2 cellular contexts compared by ENCODE assay signal in genomic region chr20:38137441-38138037, GRCh38.
TF ChIP-seq lines count a peak whose summit lies in the region.

No MANE protein-coding gene starts in this region.

TF ChIP-seq in SK-N-SH treated with all-trans-retinoic acid at 6 μM for 48 hours, 23 proteins besides CTCF, POLR2A, EP300 and RAD21 (continued from another document):
- TF ChIP-seq CREB5 (CRISPR knock-in tag; IDR thresholded peaks at IDR 0.05; ENCODE audit: low read depth) (no peak), GLIS3 (CRISPR knock-in tag; IDR thresholded peaks at IDR 0.05) (no peak), SNAI2 (CRISPR knock-in tag; IDR thresholded peaks at IDR 0.05) (no peak)

TF ChIP-seq in SK-N-SH, 30 proteins besides CTCF, POLR2A, EP300 and RAD21 (continued from another document):
- TF ChIP-seq ZBTB33 (IDR thresholded peaks at IDR 0.05; ENCODE audit: borderline replicate concordance, low read depth): no peak
TF ChIP-seq in SK-N-SH: peak in this region for 0.
